Comparison of ENCODE assay signal across 24 cellular contexts in the genomic region with DNA sequence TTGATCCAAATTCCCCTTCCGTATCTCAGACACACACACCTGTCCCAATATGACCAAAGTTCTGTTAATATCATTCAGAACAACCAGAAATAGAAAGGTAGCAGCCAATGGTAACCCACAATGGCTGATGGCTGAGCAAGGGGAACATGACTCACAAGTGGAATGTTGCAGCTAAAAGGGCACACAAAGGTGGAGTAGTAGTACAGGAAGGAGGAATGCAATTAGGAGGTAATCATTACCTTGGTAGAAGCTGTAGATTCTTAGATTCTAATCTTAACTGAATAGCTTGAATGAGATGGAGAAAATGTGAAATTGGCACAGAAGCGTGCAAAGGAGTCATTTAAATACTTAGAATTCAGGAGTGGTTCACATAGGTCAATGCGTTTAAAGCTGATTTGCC.
DNase-seq lines count a peak whose midpoint lies in the region; ATAC-seq and TF ChIP-seq lines count a peak whose summit lies in the region.
"Had no signal": no experiment of that assay in that cellular context is flagged by ENCODE, and none has a peak within 500 bp of the region (broad histone marks: within the 10 kb centered on the region; RNA-seq: fewer than 3 reads in every experiment).

No MANE protein-coding gene starts in this region.

- DNase-seq in Calu3 (peak; percentile 72), kidney tubule cell (ENCODE audit: low spot score) (peak; percentile 48), renal cortical epithelial cell (ENCODE audit: low read depth) (peak; percentile 57), coronary artery (ENCODE audit: low spot score) (no peak), natural killer cell (no peak), NCI-H1694 (lab: John Stamatoyannopoulos, UW) (no peak)
- DNase-seq: 8988T; ACHN; BE2C; C1 segment of cervical spinal cord; CD4-positive, alpha-beta memory T cell; CD4-positive, CD25-positive, alpha-beta regulatory T cell; CD8-positive, alpha-beta memory T cell; COR-L47; DMS 273 treated with DMSO at 0.1 percent for 48 hours; DMS153; DMS53; DMS79; DND-41; EL; GDM1 had no signal

- H3K4me1 Mint-ChIP-seq in Calu3 (ENCODE audit: low read depth, unreplicated experiment) (peaks cover 19% of the 10 kb centered on the region), natural killer cell (no peaks in the 10 kb centered on the region)
- H3K4me1 Mint-ChIP-seq: CD14-positive monocyte; CD4-positive, alpha-beta memory T cell; CD4-positive, CD25-positive, alpha-beta regulatory T cell; CD8-positive, alpha-beta memory T cell had no signal

- intact Hi-C loops in Calu3 (cut with micrococcal nuclease; ENCODE audit: unreplicated experiment): loop anchor here (2.0 to 10.0 kb wide), 4 partner anchors 214 to 636 kb away; no protein-coding TSS in a partner anchor
- intact Hi-C loops in natural killer cell (cut with micrococcal nuclease): no loop called here

- TF ChIP-seq CTCF in Calu3 (IDR thresholded peaks at IDR 0.05; ENCODE audit: unreplicated experiment) (no peak), coronary artery (IDR thresholded peaks at IDR 0.05) (no peak), natural killer cell (IDR thresholded peaks at IDR 0.05) (no peak)

- H3K27ac ChIP-seq in coronary artery: no peak overlapping the region
- H3K27ac ChIP-seq: BLaER1 had no signal

- BruUV-seq in Calu3 (replicated peaks; lab: Mats Ljungman, UMichigan): no TSS peak

- CTCF ChIA-PET in Calu3 (lab: Charles Lee): interaction anchor here (0.7 to 1.1 kb wide), 3 partner anchors 17 to 200 kb away, joined by 4 to 7 read pairs (median 5); no protein-coding TSS in a partner anchor

- H3K4me3 Mint-ChIP-seq in Calu3 (ENCODE audit: low read depth, unreplicated experiment): no peak overlapping the region
- no peak overlapping the region for H3K4me3 Mint-ChIP-seq in natural killer cell
- H3K4me3 Mint-ChIP-seq: CD14-positive monocyte; CD4-positive, alpha-beta memory T cell; CD4-positive, CD25-positive, alpha-beta regulatory T cell; CD8-positive, alpha-beta memory T cell had no signal

- H3K27ac Mint-ChIP-seq in Calu3 (ENCODE audit: unreplicated experiment) (peak overlapping the region; percentile 62), natural killer cell (no peak overlapping the region)
- H3K27ac Mint-ChIP-seq: CD14-positive monocyte; CD4-positive, alpha-beta memory T cell; CD4-positive, CD25-positive, alpha-beta regulatory T cell; CD8-positive, alpha-beta memory T cell had no signal

- H3K36me3 Mint-ChIP-seq in Calu3 (ENCODE audit: insufficient read depth, unreplicated experiment) (no peaks in the 10 kb centered on the region), natural killer cell (no peaks in the 10 kb centered on the region)
- H3K36me3 Mint-ChIP-seq: CD14-positive monocyte; CD4-positive, alpha-beta memory T cell; CD4-positive, CD25-positive, alpha-beta regulatory T cell; CD8-positive, alpha-beta memory T cell had no signal

- H3K9me3 Mint-ChIP-seq in Calu3 (ENCODE audit: low read depth, unreplicated experiment) (peaks cover 3% of the 10 kb centered on the region), natural killer cell (no peaks in the 10 kb centered on the region)

- no peaks in the 10 kb centered on the region for H3K27me3 Mint-ChIP-seq in Calu3 (ENCODE audit: unreplicated experiment)
- no peaks in the 10 kb centered on the region for H3K27me3 Mint-ChIP-seq in natural killer cell (ENCODE audit: low read depth in 2 of 2)
- H3K27me3 Mint-ChIP-seq: CD4-positive, alpha-beta memory T cell; CD4-positive, CD25-positive, alpha-beta regulatory T cell; CD8-positive, alpha-beta memory T cell had no signal

- no peak overlapping the region for H3K4me3 ChIP-seq in coronary artery
- H3K4me3 ChIP-seq: BLaER1, GM12878 had no signal

- ATAC-seq in natural killer cell: no peak
- ATAC-seq: GM12878 had no signal

Comparison
In these comparisons a context has a peak if more than half of its experiments do, and no peak if none do; other contexts are left out.
1. DNase-seq: peak in Calu3 (single experiment), kidney tubule cell (single experiment) and renal cortical epithelial cell (single experiment); none in coronary artery (single experiment), natural killer cell (single experiment) and NCI-H1694 (single experiment).